Comparison of ENCODE assay signal across 20 cellular contexts in genomic region chr7:95302976-95303375, GRCh38. TPM values are rescaled to one million over a fixed set of nuclear protein-coding genes. Genes with fewer than 3 reads are reported as not detected.
"Had no signal": no experiment of that assay in that cellular context is flagged by ENCODE, and none has a peak within 500 bp of the region (broad histone marks: within the 10 kb centered on the region; RNA-seq: fewer than 3 reads in every experiment).

No MANE protein-coding gene starts in this region.

- H3K9me3 ChIP-seq: pancreas, right atrium auricular region had no signal

- ATAC-seq: activated CD8-positive, alpha-beta T cell treated with anti-CD3 and anti-CD28 coated beads, Interleukin-2, amount 10 ng/mL, durations not matched to agents 7 days and 5 days; natural killer cell; pancreas; WTC11 had no signal

- H3K27ac Mint-ChIP-seq: activated CD8-positive, alpha-beta T cell treated with anti-CD3 and anti-CD28 coated beads, Interleukin-2, amount 10 ng/mL, durations not matched to agents 7 days and 5 days; activated T-helper 1 cell treated with anti-CD3 and anti-CD28 coated beads, Interleukin-12 subunit alpha, Interleukin-12 subunit beta, Interleukin-2, Interleukin-4 antibody, amounts not matched to agents 30 ng/mL and 10 ng/mL and 1 ng/mL, durations not matched to agents 14 hours and 24 hours and 36 hours; natural killer cell; WTC11 had no signal

- FAIRE-seq: astrocyte, pancreas had no signal

- DNase-seq: activated CD4-positive, alpha-beta T cell treated with anti-CD3 and anti-CD28 coated beads for 48 hours; activated CD8-positive, alpha-beta memory T cell treated with anti-CD3 and anti-CD28 coated beads, Interleukin-2, amount 50 U/mL, for 48 hours; activated CD8-positive, alpha-beta T cell treated with anti-CD3 and anti-CD28 coated beads, Interleukin-2, amount 10 ng/mL, durations not matched to agents 7 days and 5 days; activated naive CD4-positive, alpha-beta T cell; central memory CD4-positive, alpha-beta T cell; cortex of kidney; effector CD8-positive, alpha-beta T cell; hypothalamus; natural killer cell; pancreas; T-helper 1 cell had no signal

- H3K4me1 ChIP-seq: pancreas, right atrium auricular region had no signal

- H3K27me3 ChIP-seq: pancreas, right atrium auricular region had no signal

- H3K4me3 ChIP-seq: pancreas, right atrium auricular region, smooth muscle cell had no signal

- H3K36me3 Mint-ChIP-seq: natural killer cell, WTC11 had no signal

- H3K9me3 Mint-ChIP-seq: activated T-helper 1 cell treated with anti-CD3 and anti-CD28 coated beads, Interleukin-12 subunit alpha, Interleukin-12 subunit beta, Interleukin-2, Interleukin-4 antibody, amounts not matched to agents 30 ng/mL and 10 ng/mL and 1 ng/mL, durations not matched to agents 14 hours and 24 hours and 36 hours; natural killer cell; WTC11 had no signal

- H3K27ac ChIP-seq: epithelial cell of prostate, pancreas, right atrium auricular region had no signal

- H3K36me3 ChIP-seq: pancreas, right atrium auricular region had no signal

- H3K4me1 Mint-ChIP-seq: natural killer cell had no signal

- H3K4me2 ChIP-seq: smooth muscle cell had no signal

- H3K4me3 Mint-ChIP-seq: activated CD8-positive, alpha-beta T cell treated with anti-CD3 and anti-CD28 coated beads, Interleukin-2, amount 10 ng/mL, durations not matched to agents 7 days and 5 days; activated T-helper 1 cell treated with anti-CD3 and anti-CD28 coated beads, Interleukin-12 subunit alpha, Interleukin-12 subunit beta, Interleukin-2, Interleukin-4 antibody, amounts not matched to agents 30 ng/mL and 10 ng/mL and 1 ng/mL, durations not matched to agents 14 hours and 24 hours and 36 hours; natural killer cell; WTC11 had no signal

RNA-seq across cellular contexts. Expression of gene PON1, which starts 21.4 kb away (rescaled TPM):
- total RNA-seq: activated CD8-positive, alpha-beta T cell treated with anti-CD3 and anti-CD28 coated beads, Interleukin-2, amount 10 ng/mL, durations not matched to agents 7 days and 5 days; activated T-helper 1 cell treated with anti-CD3 and anti-CD28 coated beads, Interleukin-12 subunit alpha, Interleukin-12 subunit beta, Interleukin-2, Interleukin-4 antibody, amounts not matched to agents 30 ng/mL and 10 ng/mL and 1 ng/mL, durations not matched to agents 14 hours and 24 hours and 36 hours; lung microvascular endothelial cell; mononuclear cell; natural killer cell; right atrium auricular region; smooth muscle cell; urinary bladder had no signal
